ENCODE assay signal across 10 cellular contexts in the genomic region with DNA sequence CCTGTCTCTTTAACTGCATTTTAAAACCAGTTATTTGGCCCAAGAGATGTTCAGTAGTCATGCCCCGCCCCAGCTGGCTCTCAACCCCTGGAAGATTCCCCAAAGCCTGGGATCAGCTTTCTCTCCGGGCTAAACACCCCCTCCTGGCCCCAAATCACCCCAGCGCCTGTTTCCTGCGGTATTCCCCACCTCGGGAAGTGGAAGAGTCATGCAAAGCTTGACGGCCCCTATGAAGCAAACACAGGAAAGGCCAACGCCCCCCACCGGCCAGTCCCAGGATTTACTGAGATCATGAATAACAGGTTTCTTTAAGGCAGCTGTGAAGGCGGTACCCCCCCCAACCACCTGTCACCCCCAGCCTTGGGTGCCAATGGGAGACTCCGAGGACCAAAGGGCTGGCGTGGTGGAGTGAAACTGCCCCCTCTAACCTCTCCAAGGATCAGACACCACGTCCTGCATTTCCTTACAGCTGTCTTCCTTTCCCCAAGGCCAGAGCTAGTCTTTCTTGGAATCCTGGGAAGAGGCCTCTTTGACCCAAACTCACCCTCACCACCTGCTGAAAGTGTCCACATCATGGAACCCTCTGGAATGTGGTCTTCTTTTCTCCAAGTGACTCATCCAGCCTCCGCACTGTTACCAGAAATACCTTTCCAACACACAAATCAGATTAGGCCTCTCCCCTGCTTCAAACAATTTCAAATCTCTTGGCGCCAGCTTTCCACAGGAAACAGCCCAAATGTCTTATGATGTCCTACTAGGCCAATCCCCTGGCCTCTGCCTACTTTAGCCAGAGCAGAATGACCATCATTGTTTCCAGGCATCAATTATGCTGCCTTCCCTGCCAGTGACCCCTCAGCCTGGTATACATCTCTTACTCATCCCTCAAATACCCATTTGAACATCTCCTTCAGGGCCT.
DNase-seq lines count a peak whose midpoint lies in the region; ATAC-seq and TF ChIP-seq lines count a peak whose summit lies in the region.
"Had no signal": no experiment of that assay in that cellular context is flagged by ENCODE, and none has a peak within 500 bp of the region (broad histone marks: within the 10 kb centered on the region; RNA-seq: fewer than 3 reads in every experiment).

No MANE protein-coding gene starts in this region.

- H3K9ac ChIP-seq in neuronal stem cell (ENCODE audit: low read depth, low read length, poor library complexity), result no peak overlapping the region

- H2BK15ac ChIP-seq in neuronal stem cell (ENCODE audit: low read length), result no peak overlapping the region

- TF ChIP-seq CTCF in fibroblast of the aortic adventitia (IDR thresholded peaks at IDR 0.05; ENCODE audit: insufficient read depth, low read length) (peak; percentile 56), GM13977 (IDR thresholded peaks at IDR 0.05; ENCODE audit: extremely low read depth, insufficient read depth, missing control alignments) (no peak)

- DNase-seq in AG20443 (ENCODE audit: low spot score) (peak; percentile 70), NCI-H82 treated with DMSO at 0.1 percent for 48 hours (lab: John Stamatoyannopoulos, UW; ENCODE audit: unreplicated experiment) (peak; percentile 11), fibroblast of the aortic adventitia (ENCODE audit: low read depth) (peak; percentile 93), neuronal stem cell (ENCODE audit: low spot score) (no peak), GM13977 (ENCODE audit: low spot score) (no peak)
- DNase-seq in activated CD4-positive, alpha-beta T cell treated with anti-CD3 and anti-CD28 coated beads for 4 hours, result no peak
- DNase-seq: activated gamma-delta T cell; CD4-positive, alpha-beta T cell had no signal

- WGBS in neuronal stem cell (ENCODE audit: extremely low coverage in 2 of 2, insufficient read length in 2 of 2, insufficient replicate concordance in 1 of 2), 2 donors, result no CpG with 5 or more reads among the region's 14 CpGs

- peaks cover 0 to 2% of the 10 kb centered on the region in 2 donors for H3K4me1 ChIP-seq in neuronal stem cell (ENCODE audit: control insufficient read depth in 2 of 2, insufficient read depth in 1 of 2, low read depth in 1 of 2, low read length in 2 of 2)

- H4K8ac ChIP-seq in neuronal stem cell (ENCODE audit: low read depth, low read length), result no peak overlapping the region

- no peak overlapping the region for H2AFZ ChIP-seq in neuronal stem cell (ENCODE audit: low read length)

- in situ Hi-C loops in GM13977 (cut with MboI; ENCODE audit: low pct_unique_long_range_greater_than_20kb, low sequenced_read_pairs, unreplicated experiment), result no loop called here

- ATAC-seq in GM19395 (IDR thresholded peaks at IDR 0.05; ENCODE audit: unreplicated experiment), result no peak
- no peak for ATAC-seq in GM18502 (IDR thresholded peaks at IDR 0.05; ENCODE audit: poor library complexity, unreplicated experiment)

- H2BK120ac ChIP-seq in neuronal stem cell (ENCODE audit: low read depth, low read length), result no peak overlapping the region

- H4K91ac ChIP-seq in neuronal stem cell (ENCODE audit: low read depth, low read length, poor library complexity), result no peak overlapping the region

- H3K4me2 ChIP-seq in neuronal stem cell (ENCODE audit: insufficient read depth, low read length, poor library complexity, severe bottlenecking), result no peak overlapping the region

- no peak overlapping the region for H3K4ac ChIP-seq in neuronal stem cell (ENCODE audit: low read length)

- no peaks in the 10 kb centered on the region for H3K36me3 ChIP-seq in neuronal stem cell (replicated peaks in 1 of 2; ENCODE audit: control insufficient read depth in 2 of 2, insufficient read depth in 2 of 2, low read length in 2 of 2)

- no peak overlapping the region for H3K4me3 ChIP-seq in fibroblast of the aortic adventitia (ENCODE audit: low read depth, low read length)
- H3K4me3 ChIP-seq in neuronal stem cell (ENCODE audit: low read length in 2 of 2), result no peak overlapping the region

- no peak overlapping the region for H2AK5ac ChIP-seq in neuronal stem cell (ENCODE audit: low read depth, low read length)

- H3K9me3 ChIP-seq in neuronal stem cell (replicated peaks in 1 of 2; ENCODE audit: control insufficient read depth in 2 of 2, insufficient read depth in 1 of 2, low read depth in 1 of 2, low read length in 2 of 2), result no peaks in the 10 kb centered on the region

- H3K79me1 ChIP-seq in neuronal stem cell (ENCODE audit: low read depth, low read length), result no peaks in the 10 kb centered on the region

- no peaks in the 10 kb centered on the region for H3K27me3 ChIP-seq in neuronal stem cell (ENCODE audit: control insufficient read depth in 3 of 3, insufficient read depth in 3 of 3, low read depth in 1 of 3, low read length in 3 of 3)

- no peak overlapping the region for H3K23ac ChIP-seq in neuronal stem cell (ENCODE audit: low read depth, low read length, poor library complexity)

- H3K18ac ChIP-seq in neuronal stem cell (ENCODE audit: low read length), result peak overlapping the region; percentile 3

- no peak overlapping the region for H2BK5ac ChIP-seq in neuronal stem cell (ENCODE audit: low read length)

- H3K27ac ChIP-seq in neuronal stem cell (replicated peaks; ENCODE audit: low read length), result no peak overlapping the region

- H3K14ac ChIP-seq in neuronal stem cell (ENCODE audit: low read length), result no peak overlapping the region

- no peak overlapping the region for H2BK12ac ChIP-seq in neuronal stem cell (ENCODE audit: low read length)

Comparison
In these comparisons a context has a peak if more than half of its experiments do, and no peak if none do; other contexts are left out.
1. DNase-seq: peak in AG20443 (single experiment), NCI-H82 treated with DMSO at 0.1 percent for 48 hours (single experiment) and fibroblast of the aortic adventitia (single experiment); none in neuronal stem cell (single experiment), activated CD4-positive, alpha-beta T cell treated with anti-CD3 and anti-CD28 coated beads for 4 hours (0 of 2) and GM13977 (single experiment).